10 cellular contexts compared by ENCODE assay signal in the genomic region with DNA sequence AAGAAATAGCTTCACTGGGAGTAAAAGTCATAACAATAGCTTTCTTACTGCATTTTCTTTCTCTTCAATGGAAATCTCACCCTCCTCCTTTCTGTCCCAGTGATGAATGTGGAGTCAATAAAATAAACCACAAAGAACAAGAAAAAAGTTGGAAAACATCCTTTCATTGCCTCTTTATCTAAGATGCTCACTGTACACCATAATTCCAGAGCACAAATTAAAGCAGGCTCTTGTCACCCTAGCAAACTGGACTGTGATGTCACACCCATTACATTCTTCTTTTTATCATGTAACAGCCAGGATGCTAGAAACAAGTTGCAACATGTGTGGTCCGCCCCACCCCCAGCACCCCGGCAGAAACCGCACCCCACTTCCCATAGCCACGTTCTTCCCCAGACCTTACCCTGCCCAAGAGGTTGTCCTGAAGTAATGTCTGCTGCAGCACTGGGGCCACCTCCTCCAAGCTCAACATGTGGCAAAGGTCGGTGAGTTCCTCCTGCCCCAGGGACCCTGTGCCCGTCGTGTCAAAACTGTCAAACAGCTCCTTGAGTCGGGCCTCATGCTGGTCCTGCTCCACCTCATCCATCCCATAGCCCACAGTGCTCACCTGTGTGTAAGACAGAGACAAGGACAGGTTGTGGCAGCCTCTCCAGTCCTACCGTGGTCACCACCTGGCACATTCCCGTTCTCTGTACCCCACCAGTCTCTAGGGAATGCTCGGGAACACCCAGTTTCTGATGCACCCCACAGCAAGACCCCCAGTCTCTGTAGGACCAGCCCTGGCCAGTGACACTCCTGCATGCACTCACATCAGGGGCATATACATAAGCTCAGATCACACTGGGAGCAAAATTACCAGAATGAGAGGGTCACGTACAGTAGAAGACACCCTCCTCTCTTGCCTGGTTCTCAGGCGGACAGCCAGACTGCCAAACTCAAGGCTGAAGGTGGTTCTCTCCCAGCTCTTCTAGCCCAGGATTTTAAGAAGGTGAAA. TPM values are rescaled to one million over a fixed set of nuclear protein-coding genes. Genes with fewer than 3 reads are reported as not detected.
DNase-seq lines count a peak whose midpoint lies in the region; ATAC-seq and TF ChIP-seq lines count a peak whose summit lies in the region.
"Had no signal": no experiment of that assay in that cellular context is flagged by ENCODE, and none has a peak within 500 bp of the region (broad histone marks: within the 10 kb centered on the region; RNA-seq: fewer than 3 reads in every experiment).

No MANE protein-coding gene starts in this region.

- TF ChIP-seq CTCF in AG10803 (conservative IDR thresholded peaks at IDR 0.05; ENCODE audit: low read length): no peak
- no peak for TF ChIP-seq CTCF in heart left ventricle (IDR thresholded peaks at IDR 0.05)

- H3K4me1 ChIP-seq in heart left ventricle: peaks cover 2 to 65% (median 23%) of the 10 kb centered on the region in 12 donors

- H3K27ac Mint-ChIP-seq in activated CD4-positive, alpha-beta memory T cell treated with anti-CD3 and anti-CD28 coated beads for 36 hours: peak overlapping the region; percentile 68

- CTCF ChIA-PET in activated CD4-positive, alpha-beta memory T cell treated with anti-CD3 and anti-CD28 coated beads for 36 hours (lab: Charles Lee): interaction anchor here (1.6 to 3.7 kb wide), 2 partner anchors 37 to 39 kb away, joined by 3 to 15 read pairs; no protein-coding TSS in a partner anchor

- H3K36me3 Mint-ChIP-seq in activated CD4-positive, alpha-beta memory T cell treated with anti-CD3 and anti-CD28 coated beads for 36 hours: peaks cover 12% of the 10 kb centered on the region

- 70 to 86% (median 75%) methylated on average over 9 to 13 of the region's 13 CpGs for WGBS in heart left ventricle, 4 donors

- DNase-seq in AG10803 (ENCODE audit: low read depth) (peak; percentile 53), heart left ventricle (peak in 3 of 5 donors; percentile 34 to 66 (median 37)), NCI-H82 treated with DMSO at 0.1 percent for 48 hours (lab: John Stamatoyannopoulos, UW; ENCODE audit: unreplicated experiment) (no peak), NCI-H1436 treated with DMSO at 0.1 percent for 48 hours (lab: John Stamatoyannopoulos, UW) (no peak), NCI-H524 (lab: John Stamatoyannopoulos, UW) (no peak), NCI-H446 (lab: John Stamatoyannopoulos, UW) (no peak)
- peak; percentile 71 for DNase-seq in activated CD4-positive, alpha-beta memory T cell treated with anti-CD3 and anti-CD28 coated beads for 36 hours

- POLR2A ChIA-PET in activated CD4-positive, alpha-beta memory T cell treated with anti-CD3 and anti-CD28 coated beads for 36 hours (lab: Charles Lee): no interaction called here

- peaks cover 71% of the 10 kb centered on the region for H3K4me1 Mint-ChIP-seq in activated CD4-positive, alpha-beta memory T cell treated with anti-CD3 and anti-CD28 coated beads for 36 hours (ENCODE audit: low read depth)

- no peak for TF ChIP-seq POLR2A in heart left ventricle (IDR thresholded peaks at IDR 0.05)

- intact Hi-C loops in activated CD4-positive, alpha-beta memory T cell treated with anti-CD3 and anti-CD28 coated beads for 36 hours (cut with micrococcal nuclease): loop anchor here (1.0 to 5.0 kb wide), 3 partner anchors 8 to 136 kb away; no protein-coding TSS in a partner anchor
- intact Hi-C loops in heart left ventricle (cut with DNase I): no loop called here

- H3K27me3 ChIP-seq in heart left ventricle: no peaks in the 10 kb centered on the region

- H3K9me3 Mint-ChIP-seq in activated CD4-positive, alpha-beta memory T cell treated with anti-CD3 and anti-CD28 coated beads for 36 hours: no peaks in the 10 kb centered on the region

- H3K27ac ChIP-seq in heart left ventricle: peak overlapping the region in 1 of 12 donors; percentile 90
- H3K27ac ChIP-seq: C4-2B had no signal

- H3K4me3 ChIP-seq in AG10803 (ENCODE audit: low read length) (no peak overlapping the region), heart left ventricle (no peak overlapping the region)

- H3K36me3 ChIP-seq in heart left ventricle: peaks cover 0 to 13% (median 0%) of the 10 kb centered on the region in 9 donors

- H3K27me3 Mint-ChIP-seq in activated CD4-positive, alpha-beta memory T cell treated with anti-CD3 and anti-CD28 coated beads for 36 hours: no peaks in the 10 kb centered on the region

- peak overlapping the region; percentile 25 for H3K4me3 Mint-ChIP-seq in activated CD4-positive, alpha-beta memory T cell treated with anti-CD3 and anti-CD28 coated beads for 36 hours

- H3K9me3 ChIP-seq in heart left ventricle: no peaks in the 10 kb centered on the region

- peak; percentile 34 for ATAC-seq in HG03432 (IDR thresholded peaks at IDR 0.05; ENCODE audit: unreplicated experiment)
- ATAC-seq in heart left ventricle: peak in 3 of 4 donors; percentile 30 to 79 (median 70)

RNA-seq across cellular contexts. Expression of gene NIN, which starts 9.2 kb away (rescaled TPM):
- 10 to 100 TPM; 44.7 to 44.8 TPM for total RNA-seq in activated CD4-positive, alpha-beta memory T cell treated with anti-CD3 and anti-CD28 coated beads for 36 hours
- 10 to 100 TPM; 17.9 to 48.3 (median 25.8) TPM for total RNA-seq in heart left ventricle
- polyA plus RNA-seq in heart left ventricle: 10 to 100 TPM; 11.7 to 12.5 TPM

RNA-seq across cellular contexts. Expression of gene ABHD12B, which starts 50.1 kb away (rescaled TPM):
- total RNA-seq in activated CD4-positive, alpha-beta memory T cell treated with anti-CD3 and anti-CD28 coated beads for 36 hours: not detected
- total RNA-seq in heart left ventricle: 1 to 10 TPM in 1 of 9 donors, not detected in 8; 1.2 TPM
- not detected for polyA plus RNA-seq in heart left ventricle
- total RNA-seq: urinary bladder had no signal
- polyA plus RNA-seq: urinary bladder had no signal

Comparison
In these comparisons a context has a peak if more than half of its experiments do, and no peak if none do; other contexts are left out.
1. DNase-seq: peak in AG10803 (single experiment), activated CD4-positive, alpha-beta memory T cell treated with anti-CD3 and anti-CD28 coated beads for 36 hours (single experiment) and heart left ventricle (3 of 5); none in NCI-H82 treated with DMSO at 0.1 percent for 48 hours (single experiment), NCI-H1436 treated with DMSO at 0.1 percent for 48 hours (single experiment), NCI-H524 (0 of 2) and NCI-H446 (0 of 2).